23 cellular contexts compared by ENCODE assay signal in the genomic region with DNA sequence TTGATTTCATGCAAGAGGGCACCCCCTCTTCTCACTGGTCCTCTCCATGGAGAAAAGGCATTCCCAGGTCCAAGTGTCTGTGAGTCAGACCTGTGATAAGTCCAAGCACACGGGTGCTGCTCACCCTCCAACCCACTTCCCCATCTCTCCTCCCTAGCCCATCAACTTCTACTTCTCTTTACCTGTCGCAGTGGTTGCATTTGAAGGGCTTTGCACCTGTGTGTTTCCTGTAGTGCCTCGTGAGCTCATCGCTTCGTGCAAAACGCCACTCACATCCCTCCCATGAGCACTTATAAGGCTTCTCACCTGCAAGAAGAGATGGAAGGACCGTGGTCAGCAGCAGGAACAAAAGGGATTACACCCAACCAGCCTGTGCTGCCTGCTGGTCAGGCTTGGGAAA.
A peak's percentile ranks its signal among the peaks of the same experiment; 100 is the strongest.
DNase-seq lines count a peak whose midpoint lies in the region; ATAC-seq and TF ChIP-seq lines count a peak whose summit lies in the region.
"Had no signal": no experiment of that assay in that cellular context is flagged by ENCODE, and none has a peak within 500 bp of the region (broad histone marks: within the 10 kb centered on the region; RNA-seq: fewer than 3 reads in every experiment).

No MANE protein-coding gene starts in this region.

- H3K4ac ChIP-seq in neuronal stem cell (ENCODE audit: low read length): no peak overlapping the region

- intact Hi-C loops in thyroid gland (cut with DNase I): loop anchor here (10.0 kb wide), 1 partner anchor 67 kb away; no protein-coding TSS in a partner anchor

- H3K4me3 Mint-ChIP-seq in activated naive CD8-positive, alpha-beta T cell treated with anti-CD3 and anti-CD28 coated beads, Interleukin-2, amount 10 ng/mL, durations not matched to agents 7 days and 5 days: no peak overlapping the region
- H3K4me3 Mint-ChIP-seq: activated CD4-positive, alpha-beta memory T cell treated with anti-CD3 and anti-CD28 coated beads, Interleukin-2, amount 10 ng/mL, durations not matched to agents 7 days and 5 days; HFFc6 had no signal

- H3K79me1 ChIP-seq in neuronal stem cell (ENCODE audit: low read depth, low read length): no peaks in the 10 kb centered on the region

- no peak overlapping the region for H2BK12ac ChIP-seq in neuronal stem cell (ENCODE audit: low read length)

- H2BK5ac ChIP-seq in neuronal stem cell (ENCODE audit: low read length): no peak overlapping the region

- H3K4me3 ChIP-seq in neuronal stem cell (ENCODE audit: low read length in 2 of 2) (no peak overlapping the region), thyroid gland (replicated peaks in 1 of 3) (no peak overlapping the region)
- H3K4me3 ChIP-seq: PC-9, SJSA1, stomach, uterus had no signal

- H2AFZ ChIP-seq in neuronal stem cell (ENCODE audit: low read length): no peak overlapping the region
- H2AFZ ChIP-seq: parathyroid adenoma, PC-9 had no signal

- H3K4me1 Mint-ChIP-seq in activated naive CD8-positive, alpha-beta T cell treated with anti-CD3 and anti-CD28 coated beads, Interleukin-2, amount 10 ng/mL, durations not matched to agents 7 days and 5 days: peaks cover 26% of the 10 kb centered on the region

- H2BK120ac ChIP-seq in neuronal stem cell (ENCODE audit: low read depth, low read length): no peak overlapping the region

- H3K9me3 ChIP-seq in neuronal stem cell (replicated peaks in 1 of 2; ENCODE audit: control insufficient read depth in 2 of 2, insufficient read depth in 1 of 2, low read depth in 1 of 2, low read length in 2 of 2) (peaks cover 0 to 4% of the 10 kb centered on the region in 2 donors), thyroid gland (no peaks in the 10 kb centered on the region)
- H3K9me3 ChIP-seq: SJSA1, stomach, uterus had no signal

- DNase-seq in NCI-H2196 (lab: John Stamatoyannopoulos, UW; ENCODE audit: unreplicated experiment): peak; percentile 5
- no peak for DNase-seq in NCI-H2196 treated with DMSO at 0.1 percent for 48 hours (lab: John Stamatoyannopoulos, UW; ENCODE audit: unreplicated experiment)
- peak; percentile 32 to 76 for DNase-seq in NCI-H187 (lab: John Stamatoyannopoulos, UW)
- DNase-seq in activated naive CD8-positive, alpha-beta T cell treated with anti-CD3 and anti-CD28 coated beads, Interleukin-2, amount 10 ng/mL, durations not matched to agents 7 days and 5 days: no peak
- DNase-seq in neuronal stem cell (ENCODE audit: low spot score): no peak
- no peak for DNase-seq in thyroid gland
- no peak for DNase-seq in DMS 273 (lab: John Stamatoyannopoulos, UW; ENCODE audit: unreplicated experiment)
- DNase-seq: activated CD4-positive, alpha-beta memory T cell treated with anti-CD3 and anti-CD28 coated beads, Interleukin-2, amount 10 ng/mL, durations not matched to agents 7 days and 5 days; activated CD4-positive, CD25-positive, alpha-beta regulatory T cell; activated naive CD4-positive, alpha-beta T cell treated with Interleukin-2 at 50 U/mL for 16 hours; cortex of kidney; DMS 273 treated with DMSO at 0.1 percent for 48 hours; HFFc6; hippocampal formation; islet precursor cell; NCI-H1694 treated with DMSO at 0.1 percent for 48 hours; PC-9; stomach; uterus had no signal

- peaks cover 5% of the 10 kb centered on the region for H3K9me3 Mint-ChIP-seq in activated naive CD8-positive, alpha-beta T cell treated with anti-CD3 and anti-CD28 coated beads, Interleukin-2, amount 10 ng/mL, durations not matched to agents 7 days and 5 days
- H3K9me3 Mint-ChIP-seq: HFFc6 had no signal

- H3K4me2 ChIP-seq in neuronal stem cell (ENCODE audit: insufficient read depth, low read length, poor library complexity, severe bottlenecking): no peak overlapping the region
- H3K4me2 ChIP-seq: PC-9 had no signal

- H4K91ac ChIP-seq in neuronal stem cell (ENCODE audit: low read depth, low read length, poor library complexity): no peak overlapping the region

- no peaks in the 10 kb centered on the region for H3K27me3 ChIP-seq in neuronal stem cell (ENCODE audit: control insufficient read depth in 3 of 3, insufficient read depth in 3 of 3, low read depth in 1 of 3, low read length in 3 of 3)
- H3K27me3 ChIP-seq in thyroid gland: no peaks in the 10 kb centered on the region
- H3K27me3 ChIP-seq: SJSA1, stomach, uterus had no signal

- H2AK5ac ChIP-seq in neuronal stem cell (ENCODE audit: low read depth, low read length): no peak overlapping the region

- H4K8ac ChIP-seq in neuronal stem cell (ENCODE audit: low read depth, low read length): no peak overlapping the region

- H3K27ac Mint-ChIP-seq in activated naive CD8-positive, alpha-beta T cell treated with anti-CD3 and anti-CD28 coated beads, Interleukin-2, amount 10 ng/mL, durations not matched to agents 7 days and 5 days: peak overlapping the region; percentile 21
- H3K27ac Mint-ChIP-seq: activated CD4-positive, alpha-beta memory T cell treated with anti-CD3 and anti-CD28 coated beads, Interleukin-2, amount 10 ng/mL, durations not matched to agents 7 days and 5 days; HFFc6 had no signal

- TF ChIP-seq CTCF in thyroid gland (IDR thresholded peaks at IDR 0.05): no peak

- H3K27ac ChIP-seq in neuronal stem cell (replicated peaks; ENCODE audit: low read length) (no peak overlapping the region), thyroid gland (no peak overlapping the region)
- H3K27ac ChIP-seq: parathyroid adenoma, PC-9, SJSA1, stomach, uterus had no signal

- peak overlapping the region; percentile 20 for H3K18ac ChIP-seq in neuronal stem cell (ENCODE audit: low read length)

- WGBS in neuronal stem cell (ENCODE audit: extremely low coverage in 2 of 2, insufficient read length in 2 of 2, insufficient replicate concordance in 1 of 2), 2 donors: no CpG with 5 or more reads among the region's 7 CpGs
- 53 to 65% methylated on average over 7 of the region's 7 CpGs for WGBS in thyroid gland, 2 donors

- H3K36me3 ChIP-seq in neuronal stem cell (replicated peaks in 1 of 2; ENCODE audit: control insufficient read depth in 2 of 2, insufficient read depth in 2 of 2, low read length in 2 of 2) (peaks cover 3 to 79% of the 10 kb centered on the region in 2 donors), thyroid gland (peaks cover 7 to 15% of the 10 kb centered on the region in 2 donors)
- H3K36me3 ChIP-seq: uterus had no signal

- ATAC-seq in activated naive CD8-positive, alpha-beta T cell treated with anti-CD3 and anti-CD28 coated beads, Interleukin-2, amount 10 ng/mL, durations not matched to agents 7 days and 5 days (ENCODE audit: low read depth): no peak
- no peak for ATAC-seq in HG03442 (IDR thresholded peaks at IDR 0.05; ENCODE audit: unreplicated experiment)
- ATAC-seq: sciatic nerve had no signal

- no peak overlapping the region for H3K23ac ChIP-seq in neuronal stem cell (ENCODE audit: low read depth, low read length, poor library complexity)

- no peak for TF ChIP-seq POLR2A in thyroid gland (IDR thresholded peaks at IDR 0.05)

- POLR2A ChIA-PET in activated naive CD8-positive, alpha-beta T cell treated with anti-CD3 and anti-CD28 coated beads, Interleukin-2, amount 10 ng/mL, durations not matched to agents 7 days and 5 days (lab: Charles Lee): no interaction called here

- peaks cover 4 to 8% of the 10 kb centered on the region in 2 donors for H3K4me1 ChIP-seq in neuronal stem cell (ENCODE audit: control insufficient read depth in 2 of 2, insufficient read depth in 1 of 2, low read depth in 1 of 2, low read length in 2 of 2)
- peaks cover 5 to 25% of the 10 kb centered on the region in 2 donors for H3K4me1 ChIP-seq in thyroid gland
- H3K4me1 ChIP-seq: parathyroid adenoma, uterus had no signal

- no peak overlapping the region for H2BK15ac ChIP-seq in neuronal stem cell (ENCODE audit: low read length)

- peaks cover 38% of the 10 kb centered on the region for H3K36me3 Mint-ChIP-seq in activated naive CD8-positive, alpha-beta T cell treated with anti-CD3 and anti-CD28 coated beads, Interleukin-2, amount 10 ng/mL, durations not matched to agents 7 days and 5 days

- H3K27me3 Mint-ChIP-seq in activated naive CD8-positive, alpha-beta T cell treated with anti-CD3 and anti-CD28 coated beads, Interleukin-2, amount 10 ng/mL, durations not matched to agents 7 days and 5 days: no peaks in the 10 kb centered on the region
- H3K27me3 Mint-ChIP-seq: activated CD4-positive, alpha-beta memory T cell treated with anti-CD3 and anti-CD28 coated beads, Interleukin-2, amount 10 ng/mL, durations not matched to agents 7 days and 5 days had no signal

- H3K14ac ChIP-seq in neuronal stem cell (ENCODE audit: low read length): no peak overlapping the region

- peak overlapping the region; percentile 40 for H3K9ac ChIP-seq in neuronal stem cell (ENCODE audit: low read depth, low read length, poor library complexity)
- H3K9ac ChIP-seq: parathyroid adenoma had no signal

Comparison
In these comparisons a context has a peak if more than half of its experiments do, and no peak if none do; other contexts are left out.
1. DNase-seq: peak in NCI-H2196 (single experiment) and NCI-H187 (2 of 2); none in NCI-H2196 treated with DMSO at 0.1 percent for 48 hours (single experiment), activated naive CD8-positive, alpha-beta T cell treated with anti-CD3 and anti-CD28 coated beads, Interleukin-2, amount 10 ng/mL, durations not matched to agents 7 days and 5 days (single experiment), neuronal stem cell (single experiment), thyroid gland (0 of 2) and DMS 273 (single experiment).